ENCODE assay signal across 16 cellular contexts in the genomic region with DNA sequence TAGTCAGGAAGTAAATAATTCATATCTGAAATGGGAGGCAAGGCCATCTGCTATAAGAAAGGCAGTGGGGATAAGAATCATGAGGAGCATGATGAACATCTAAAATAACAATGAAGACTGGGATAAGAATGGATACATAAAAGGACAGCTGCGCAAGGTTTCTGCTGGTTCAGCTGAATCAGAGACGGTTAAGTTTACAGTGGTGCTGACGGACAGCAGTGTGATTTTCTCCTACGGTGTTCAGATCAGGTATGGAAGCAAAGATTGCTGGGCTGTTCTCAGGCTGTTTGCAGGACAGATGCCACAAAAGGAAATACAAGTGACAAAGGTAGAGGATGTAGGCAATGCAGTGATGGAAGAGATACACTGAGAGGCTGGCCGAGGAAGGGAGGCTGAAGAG. TPM values are rescaled to one million over a fixed set of nuclear protein-coding genes. Genes with fewer than 3 reads are reported as not detected.
DNase-seq lines count a peak whose midpoint lies in the region; ATAC-seq and TF ChIP-seq lines count a peak whose summit lies in the region.
"Had no signal": no experiment of that assay in that cellular context is flagged by ENCODE, and none has a peak within 500 bp of the region (broad histone marks: within the 10 kb centered on the region; RNA-seq: fewer than 3 reads in every experiment).

No MANE protein-coding gene starts in this region.

- no peaks in the 10 kb centered on the region for H3K79me1 ChIP-seq in H9 (ENCODE audit: insufficient read depth, low read depth, low read length, poor library complexity, severe bottlenecking)

- peak overlapping the region; percentile 5 for H3K27ac Mint-ChIP-seq in T-helper 1 cell treated with Interleukin-12 subunit alpha and Interleukin-12 subunit beta and Interleukin-4 antibody, amounts not matched to agents 30 μg/mL and 1 μg/mL, for 36 hours
- H3K27ac Mint-ChIP-seq in H9 (peak overlapping the region in 2 of 3 experiments; percentile 0 to 9; a peak in 2 of 7 replicates), naive B cell (peak overlapping the region; percentile 9 to 97 (median 80))
- H3K27ac Mint-ChIP-seq in activated T-helper 1 cell treated with anti-CD3 and anti-CD28 coated beads, Interleukin-12 subunit alpha, Interleukin-12 subunit beta, Interleukin-2, Interleukin-4 antibody, amounts not matched to agents 30 ng/mL and 10 ng/mL and 1 ng/mL, durations not matched to agents 14 hours and 24 hours and 36 hours = peak overlapping the region; percentile 58

- H4K5ac ChIP-seq in H9 (ENCODE audit: insufficient read length, low read depth, low read length) = no peak overlapping the region

- H3K27me3 Mint-ChIP-seq in T-helper 1 cell treated with Interleukin-12 subunit alpha and Interleukin-12 subunit beta and Interleukin-4 antibody, amounts not matched to agents 30 μg/mL and 1 μg/mL, for 36 hours (ENCODE audit: low read depth) = no peaks in the 10 kb centered on the region
- H3K27me3 Mint-ChIP-seq in H9 (ENCODE audit: low read depth) = no peaks in the 10 kb centered on the region
- H3K27me3 Mint-ChIP-seq in activated T-helper 1 cell treated with anti-CD3 and anti-CD28 coated beads, Interleukin-12 subunit alpha, Interleukin-12 subunit beta, Interleukin-2, Interleukin-4 antibody, amounts not matched to agents 30 ng/mL and 10 ng/mL and 1 ng/mL, durations not matched to agents 14 hours and 24 hours and 36 hours (ENCODE audit: insufficient read depth) = no peaks in the 10 kb centered on the region
- H3K27me3 Mint-ChIP-seq in naive B cell = peaks cover 0 to 8% (median 0%) of the 10 kb centered on the region in 3 donors

- H3K27me3 ChIP-seq in H9 (ENCODE audit: insufficient read depth, low read length) = no peaks in the 10 kb centered on the region
- H3K27me3 ChIP-seq: thyroid gland had no signal

- no peaks in the 10 kb centered on the region for H3K79me2 ChIP-seq in H9 (ENCODE audit: insufficient read depth, low read length)

- H3K18ac ChIP-seq in H9 (ENCODE audit: insufficient read length, low read depth, low read length) = no peak overlapping the region

- H3K23ac ChIP-seq in H9 (ENCODE audit: insufficient read length, low read depth, low read length) = no peak overlapping the region

- H3K4me3 Mint-ChIP-seq in T-helper 1 cell treated with Interleukin-12 subunit alpha and Interleukin-12 subunit beta and Interleukin-4 antibody, amounts not matched to agents 30 μg/mL and 1 μg/mL, for 36 hours = no peak overlapping the region
- H3K4me3 Mint-ChIP-seq in H9 (no peak overlapping the region), naive B cell (peak overlapping the region in 7 of 8 donors; percentile 11 to 88 (median 76))
- no peak overlapping the region for H3K4me3 Mint-ChIP-seq in activated T-helper 1 cell treated with anti-CD3 and anti-CD28 coated beads, Interleukin-12 subunit alpha, Interleukin-12 subunit beta, Interleukin-2, Interleukin-4 antibody, amounts not matched to agents 30 ng/mL and 10 ng/mL and 1 ng/mL, durations not matched to agents 14 hours and 24 hours and 36 hours
- H3K4me3 Mint-ChIP-seq: neural crest cell had no signal

- H3K4me1 ChIP-seq in H9 (ENCODE audit: insufficient read depth, low read length) = no peaks in the 10 kb centered on the region
- H3K4me1 ChIP-seq: lower lobe of right lung, thyroid gland had no signal

- H3K36me3 Mint-ChIP-seq in T-helper 1 cell treated with Interleukin-12 subunit alpha and Interleukin-12 subunit beta and Interleukin-4 antibody, amounts not matched to agents 30 μg/mL and 1 μg/mL, for 36 hours (ENCODE audit: low read depth) = peaks cover 23% of the 10 kb centered on the region
- H3K36me3 Mint-ChIP-seq in H9 (ENCODE audit: insufficient read depth in 1 of 3, low read depth in 3 of 3) (peaks cover 19 to 31% (median 24%) of the 10 kb centered on the region in 3 experiments), naive B cell (peaks cover under 1 to 7% of the 10 kb centered on the region in 2 donors)
- peaks cover 25% of the 10 kb centered on the region for H3K36me3 Mint-ChIP-seq in activated T-helper 1 cell treated with anti-CD3 and anti-CD28 coated beads, Interleukin-12 subunit alpha, Interleukin-12 subunit beta, Interleukin-2, Interleukin-4 antibody, amounts not matched to agents 30 ng/mL and 10 ng/mL and 1 ng/mL, durations not matched to agents 14 hours and 24 hours and 36 hours (ENCODE audit: low read depth)

- DNase-seq in T-helper 1 cell (no peak), H9 (no peak), naive B cell (no peak)
- DNase-seq in activated T-helper 1 cell treated with anti-CD3 and anti-CD28 coated beads, Interleukin-12 subunit alpha, Interleukin-12 subunit beta, Interleukin-2, Interleukin-4 antibody, amounts not matched to agents 30 ng/mL and 10 ng/mL and 1 ng/mL, durations not matched to agents 14 hours and 24 hours and 36 hours (ENCODE audit: low spot score) = no peak
- DNase-seq: central memory CD4-positive, alpha-beta T cell; lower lobe of right lung; NCI-H526 treated with DMSO at 0.1 percent for 48 hours; retina; T-helper 9 cell; thyroid gland had no signal

- no peak overlapping the region for H3K9ac ChIP-seq in H9 (ENCODE audit: extremely low read depth, insufficient read length, low read length)

- H2BK12ac ChIP-seq in H9 (ENCODE audit: insufficient read length, low read depth, low read length) = no peak overlapping the region

- H2BK120ac ChIP-seq in H9 (ENCODE audit: low read depth, low read length, poor library complexity, severe bottlenecking) = no peak overlapping the region

- ATAC-seq in naive B cell (ENCODE audit: low read depth in 2 of 2) (no peak), HG02759 (IDR thresholded peaks at IDR 0.05; ENCODE audit: unreplicated experiment) (no peak), GM21515 (IDR thresholded peaks at IDR 0.05; ENCODE audit: unreplicated experiment) (no peak), GM21825 (IDR thresholded peaks at IDR 0.05; ENCODE audit: unreplicated experiment) (no peak)

- intact Hi-C loops in activated T-helper 1 cell treated with anti-CD3 and anti-CD28 coated beads, Interleukin-12 subunit alpha, Interleukin-12 subunit beta, Interleukin-2, Interleukin-4 antibody, amounts not matched to agents 30 ng/mL and 10 ng/mL and 1 ng/mL, durations not matched to agents 14 hours and 24 hours and 36 hours (cut with micrococcal nuclease) = no loop called here

- H2BK15ac ChIP-seq in H9 (ENCODE audit: low read depth, low read length) = no peak overlapping the region

- no peaks in the 10 kb centered on the region for H3K9me3 Mint-ChIP-seq in T-helper 1 cell treated with Interleukin-12 subunit alpha and Interleukin-12 subunit beta and Interleukin-4 antibody, amounts not matched to agents 30 μg/mL and 1 μg/mL, for 36 hours
- H3K9me3 Mint-ChIP-seq in H9 = peaks cover 3% of the 10 kb centered on the region in 2 experiments; a peak in 3 of 5 replicates
- no peaks in the 10 kb centered on the region for H3K9me3 Mint-ChIP-seq in activated T-helper 1 cell treated with anti-CD3 and anti-CD28 coated beads, Interleukin-12 subunit alpha, Interleukin-12 subunit beta, Interleukin-2, Interleukin-4 antibody, amounts not matched to agents 30 ng/mL and 10 ng/mL and 1 ng/mL, durations not matched to agents 14 hours and 24 hours and 36 hours
- H3K9me3 Mint-ChIP-seq in naive B cell = no peaks in the 10 kb centered on the region
- H3K9me3 Mint-ChIP-seq: neural crest cell had no signal

- no peaks in the 10 kb centered on the region for H4K20me1 ChIP-seq in H9 (ENCODE audit: control insufficient read depth, insufficient read depth, insufficient read length)

- peaks cover 8% of the 10 kb centered on the region for H3K4me1 Mint-ChIP-seq in T-helper 1 cell treated with Interleukin-12 subunit alpha and Interleukin-12 subunit beta and Interleukin-4 antibody, amounts not matched to agents 30 μg/mL and 1 μg/mL, for 36 hours (ENCODE audit: low read depth)
- H3K4me1 Mint-ChIP-seq in H9 = no peaks in the 10 kb centered on the region
- peaks cover 23% of the 10 kb centered on the region for H3K4me1 Mint-ChIP-seq in activated T-helper 1 cell treated with anti-CD3 and anti-CD28 coated beads, Interleukin-12 subunit alpha, Interleukin-12 subunit beta, Interleukin-2, Interleukin-4 antibody, amounts not matched to agents 30 ng/mL and 10 ng/mL and 1 ng/mL, durations not matched to agents 14 hours and 24 hours and 36 hours (ENCODE audit: low read depth)
- peaks cover 20 to 35% (median 24%) of the 10 kb centered on the region in 3 donors for H3K4me1 Mint-ChIP-seq in naive B cell
- H3K4me1 Mint-ChIP-seq: neural crest cell had no signal

- TF ChIP-seq CTCF in H9 (conservative IDR thresholded peaks at IDR 0.05) = no peak

- no peak overlapping the region for H2AK5ac ChIP-seq in H9 (ENCODE audit: insufficient read length, low read length)

- no peak overlapping the region for H2BK20ac ChIP-seq in H9 (ENCODE audit: low read depth, low read length, poor library complexity, severe bottlenecking)

- H3K14ac ChIP-seq in H9 (ENCODE audit: insufficient read depth, low read length) = no peak overlapping the region

- no peak overlapping the region for H3K4ac ChIP-seq in H9 (ENCODE audit: low read depth, low read length)

- H4K91ac ChIP-seq in H9 (ENCODE audit: insufficient read length, low read depth, low read length) = no peak overlapping the region

- H2BK5ac ChIP-seq in H9 (ENCODE audit: insufficient read length, low read length) = no peak overlapping the region

- H2AFZ ChIP-seq in H9 (ENCODE audit: low read length) = no peak overlapping the region

- H4K8ac ChIP-seq in H9 (replicated peaks; ENCODE audit: insufficient read length, low read depth, low read length) = no peak overlapping the region

- no peak overlapping the region for H3K4me2 ChIP-seq in H9 (ENCODE audit: insufficient read depth, insufficient read length, low read length)

- no peak overlapping the region for H3T11ph ChIP-seq in H9 (ENCODE audit: low read length)

- no peak overlapping the region for H3K56ac ChIP-seq in H9 (ENCODE audit: insufficient read length, low read depth, low read length)

- WGBS in H9 (ENCODE audit: extremely low coverage, insufficient read length, low lambda C conversion rate) = no CpG with 5 or more reads among the region's 5 CpGs

- H3K23me2 ChIP-seq in H9 (ENCODE audit: insufficient read length, low read depth, low read length, poor library complexity, severe bottlenecking) = no peaks in the 10 kb centered on the region

- no peak overlapping the region for H3K27ac ChIP-seq in H9 (ENCODE audit: insufficient read length, low read depth, low read length)
- H3K27ac ChIP-seq: RWPE1, thyroid gland had no signal

- H3K9me3 ChIP-seq in H9 (ENCODE audit: control insufficient read depth, low read depth, low read length) = no peaks in the 10 kb centered on the region
- H3K9me3 ChIP-seq: lower lobe of right lung, thyroid gland had no signal

RNA-seq across cellular contexts. Expression of gene CYCS, which starts 8.4 kb away (rescaled TPM):
- 205 and 209 TPM in 2 replicates for total RNA-seq in H9 (2021)
- total RNA-seq in activated T-helper 1 cell treated with anti-CD3 and anti-CD28 coated beads, Interleukin-12 subunit alpha, Interleukin-12 subunit beta, Interleukin-2, Interleukin-4 antibody, amounts not matched to agents 30 ng/mL and 10 ng/mL and 1 ng/mL, durations not matched to agents 14 hours and 24 hours and 36 hours = 280 TPM in 2 replicates
- polyA plus RNA-seq in naive B cell (ENCODE audit: low read depth in 6 of 6) = 100 to 1,000 TPM; 126 to 139 (median 131) TPM

Comparison
In these comparisons a context has a peak if more than half of its experiments do, and no peak if none do; other contexts are left out.
1. H3K27ac Mint-ChIP-seq: peak in every context shown above with its lines; median percentile 80 in naive B cell; 58 in activated T-helper 1 cell treated with anti-CD3 and anti-CD28 coated beads, Interleukin-12 subunit alpha, Interleukin-12 subunit beta, Interleukin-2, Interleukin-4 antibody, amounts not matched to agents 30 ng/mL and 10 ng/mL and 1 ng/mL, durations not matched to agents 14 hours and 24 hours and 36 hours; 5 in T-helper 1 cell treated with Interleukin-12 subunit alpha and Interleukin-12 subunit beta and Interleukin-4 antibody, amounts not matched to agents 30 μg/mL and 1 μg/mL, for 36 hours; 4 in H9.
2. H3K4me3 Mint-ChIP-seq: peak in naive B cell (7 of 8); none in T-helper 1 cell treated with Interleukin-12 subunit alpha and Interleukin-12 subunit beta and Interleukin-4 antibody, amounts not matched to agents 30 μg/mL and 1 μg/mL, for 36 hours (single experiment), H9 (0 of 2) and activated T-helper 1 cell treated with anti-CD3 and anti-CD28 coated beads, Interleukin-12 subunit alpha, Interleukin-12 subunit beta, Interleukin-2, Interleukin-4 antibody, amounts not matched to agents 30 ng/mL and 10 ng/mL and 1 ng/mL, durations not matched to agents 14 hours and 24 hours and 36 hours (single experiment).